Comparison of ENCODE assay signal across 15 cellular contexts in genomic region chr9:138077126-138077525, GRCh38.
"Had no signal": no experiment of that assay in that cellular context is flagged by ENCODE, and none has a peak within 500 bp of the region (broad histone marks: within the 10 kb centered on the region; RNA-seq: fewer than 3 reads in every experiment).

No MANE protein-coding gene starts in this region.

- H3K36me3 ChIP-seq: transverse colon had no signal

- H3K27ac Mint-ChIP-seq: activated CD8-positive, alpha-beta T cell treated with anti-CD3 and anti-CD28 coated beads for 36 hours; activated naive CD4-positive, alpha-beta T cell treated with anti-CD3 and anti-CD28 coated beads, Interleukin-2, amount 50 U/mL, for 72 hours; dendritic cell treated with granulocyte-macrophage colony-stimulating factor and Interleukin-4, amounts not matched to agents 40 ng/mL and 50 ng/mL, for 4 days; natural killer cell had no signal

- H3K9me3 Mint-ChIP-seq: activated CD8-positive, alpha-beta T cell treated with anti-CD3 and anti-CD28 coated beads for 36 hours; activated naive CD4-positive, alpha-beta T cell treated with anti-CD3 and anti-CD28 coated beads, Interleukin-2, amount 50 U/mL, for 72 hours; dendritic cell treated with granulocyte-macrophage colony-stimulating factor and Interleukin-4, amounts not matched to agents 40 ng/mL and 50 ng/mL, for 4 days; natural killer cell had no signal

- DNase-seq: activated CD8-positive, alpha-beta T cell treated with anti-CD3 and anti-CD28 coated beads for 36 hours; activated T-cell treated with anti-CD3 and anti-CD28 coated beads for 4 hours; amniotic stem cell; mammary epithelial cell; nucleus accumbens; psoas muscle; stimulated activated CD4-positive, alpha-beta T cell treated with anti-CD3 and anti-CD28 coated beads, Interleukin-15, amount 100 ng/mL, for 24 hours; stimulated activated CD4-positive, alpha-beta T cell treated with anti-CD3 and anti-CD28 coated beads, Interleukin-4, amount 100 ng/mL, for 24 hours; SW 1271; transverse colon had no signal

- H3K4me1 Mint-ChIP-seq: natural killer cell had no signal

- H3K4me3 Mint-ChIP-seq: activated CD8-positive, alpha-beta T cell treated with anti-CD3 and anti-CD28 coated beads for 36 hours; dendritic cell treated with granulocyte-macrophage colony-stimulating factor and Interleukin-4, amounts not matched to agents 40 ng/mL and 50 ng/mL, for 4 days; natural killer cell had no signal

- H3K9me3 ChIP-seq: body of pancreas, psoas muscle, transverse colon had no signal

- H3K36me3 Mint-ChIP-seq: activated naive CD4-positive, alpha-beta T cell treated with anti-CD3 and anti-CD28 coated beads, Interleukin-2, amount 50 U/mL, for 72 hours; natural killer cell had no signal

- H3K4me1 ChIP-seq: body of pancreas, psoas muscle, transverse colon had no signal

- H3K27me3 ChIP-seq: body of pancreas, transverse colon had no signal

- ATAC-seq: activated CD8-positive, alpha-beta T cell treated with anti-CD3 and anti-CD28 coated beads for 36 hours; activated naive CD4-positive, alpha-beta T cell treated with anti-CD3 and anti-CD28 coated beads, Interleukin-2, amount 50 U/mL, for 72 hours; body of pancreas; esophagus mucosa; natural killer cell; psoas muscle had no signal

- H3K4me3 ChIP-seq: body of pancreas, psoas muscle, transverse colon had no signal

- H3K27ac ChIP-seq: body of pancreas, psoas muscle, transverse colon had no signal
